In genomic region chr10:6043377-6043776, GRCh38 we compare ENCODE assay signal across 13 cellular contexts. TPM values are rescaled to one million over a fixed set of nuclear protein-coding genes. Genes with fewer than 3 reads are reported as not detected.
DNase-seq lines count a peak whose midpoint lies in the region; ATAC-seq and TF ChIP-seq lines count a peak whose summit lies in the region.
"Not testable (repeated sequence)": the region's sequence is repeated elsewhere in the genome, so short reads cannot be mapped to it uniquely, and the experiment has no call there.
"Had no signal": no experiment of that assay in that cellular context is flagged by ENCODE, and none has a peak within 500 bp of the region (broad histone marks: within the 10 kb centered on the region; RNA-seq: fewer than 3 reads in every experiment).

No MANE protein-coding gene starts in this region.

- not testable (repeated sequence) for TF ChIP-seq CTCF in activated CD8-positive, alpha-beta T cell treated with anti-CD3 and anti-CD28 coated beads for 36 hours (IDR thresholded peaks at IDR 0.05); esophagus muscularis mucosa (IDR thresholded peaks at IDR 0.05); sigmoid colon (IDR thresholded peaks at IDR 0.05)

- CTCF ChIA-PET in T-cell (lab: Charles Lee) = not testable (repeated sequence)
- CTCF ChIA-PET in activated CD8-positive, alpha-beta T cell treated with anti-CD3 and anti-CD28 coated beads for 36 hours (lab: Charles Lee) = interaction anchor here (0.8 to 2.7 kb wide), 3 partner anchors 29 to 154 kb away, joined by 3 to 9 read pairs (median 4); partner anchors contain the start of gene ANKRD16

- not testable (repeated sequence) for H3K36me3 ChIP-seq in esophagus muscularis mucosa, sigmoid colon

- TF ChIP-seq EP300 in esophagus muscularis mucosa (IDR thresholded peaks at IDR 0.05); sigmoid colon (IDR thresholded peaks at IDR 0.05): not testable (repeated sequence)

- peak overlapping the region; percentile 28 to 41 for H3K27ac Mint-ChIP-seq in T-cell
- H3K27ac Mint-ChIP-seq in activated CD4-positive, alpha-beta T cell treated with anti-CD3 and anti-CD28 coated beads, Interleukin-2, amount 10 ng/mL, durations not matched to agents 24 days and 14 days = peak overlapping the region; percentile 47
- H3K27ac Mint-ChIP-seq in activated CD8-positive, alpha-beta T cell treated with anti-CD3 and anti-CD28 coated beads for 36 hours = peak overlapping the region; percentile 82
- peak overlapping the region; percentile 93 for H3K27ac Mint-ChIP-seq in activated T-cell treated with anti-CD3 and anti-CD28 coated beads, Interleukin-2, amount 50 U/mL, for 72 hours
- H3K27ac Mint-ChIP-seq in activated naive CD4-positive, alpha-beta T cell treated with anti-CD3 and anti-CD28 coated beads, Interleukin-2, amount 50 U/mL, for 24 hours = peak overlapping the region; percentile 72
- H3K27ac Mint-ChIP-seq in stimulated activated naive CD8-positive, alpha-beta T cell treated with anti-CD3 and anti-CD28 coated beads, Interleukin-15, amount 100 ng/mL, for 72 hours = peak overlapping the region; percentile 74 to 79

- POLR2A ChIA-PET in T-cell (lab: Charles Lee) = not testable (repeated sequence)
- POLR2A ChIA-PET in activated CD8-positive, alpha-beta T cell treated with anti-CD3 and anti-CD28 coated beads for 36 hours (lab: Charles Lee) = interaction anchor here (1.0 to 17.2 kb wide), 4 partner anchors 9 to 48 kb away, joined by 3 to 846 read pairs (median 22); partner anchors contain the start of gene IL2RA

- intact Hi-C loops in activated CD4-positive, alpha-beta T cell treated with anti-CD3 and anti-CD28 coated beads, Interleukin-2, amount 10 ng/mL, durations not matched to agents 24 days and 14 days (cut with micrococcal nuclease); activated CD8-positive, alpha-beta T cell treated with anti-CD3 and anti-CD28 coated beads for 36 hours (cut with micrococcal nuclease); esophagus muscularis mucosa (cut with DNase I); sigmoid colon (cut with DNase I): not testable (repeated sequence)

- not testable (repeated sequence) for H3K9me3 ChIP-seq in esophagus muscularis mucosa, sigmoid colon

- not testable (repeated sequence) for H3K27ac ChIP-seq in esophagus muscularis mucosa (replicated peaks in 1 of 4); sigmoid colon

- H3K27me3 ChIP-seq in esophagus muscularis mucosa, sigmoid colon: not testable (repeated sequence)

- WGBS in esophagus muscularis mucosa = 77% methylated on average over 6 of the region's 6 CpGs
- WGBS in sigmoid colon, 2 donors = 86 to 89% methylated on average over 6 of the region's 6 CpGs

- H3K4me1 ChIP-seq in esophagus muscularis mucosa, sigmoid colon: not testable (repeated sequence)

- TF ChIP-seq POLR2A in esophagus muscularis mucosa (IDR thresholded peaks at IDR 0.05; ENCODE audit: low read depth); sigmoid colon (IDR thresholded peaks at IDR 0.05): not testable (repeated sequence)

- H3K9me3 Mint-ChIP-seq in T-cell; activated CD4-positive, alpha-beta T cell treated with anti-CD3 and anti-CD28 coated beads, Interleukin-2, amount 10 ng/mL, durations not matched to agents 24 days and 14 days; activated CD8-positive, alpha-beta T cell treated with anti-CD3 and anti-CD28 coated beads for 36 hours; activated T-cell treated with anti-CD3 and anti-CD28 coated beads, Interleukin-2, amount 50 U/mL, for 72 hours; activated naive CD4-positive, alpha-beta T cell treated with anti-CD3 and anti-CD28 coated beads, Interleukin-2, amount 50 U/mL, for 24 hours; stimulated activated naive CD8-positive, alpha-beta T cell treated with anti-CD3 and anti-CD28 coated beads, Interleukin-15, amount 100 ng/mL, for 72 hours: not testable (repeated sequence)

- H3K4me3 ChIP-seq in esophagus muscularis mucosa, sigmoid colon: not testable (repeated sequence)

- peak overlapping the region in 1 of 3 donors; percentile 28 for H3K4me3 Mint-ChIP-seq in T-cell
- peak overlapping the region; percentile 52 for H3K4me3 Mint-ChIP-seq in activated CD4-positive, alpha-beta T cell treated with anti-CD3 and anti-CD28 coated beads, Interleukin-2, amount 10 ng/mL, durations not matched to agents 24 days and 14 days
- peak overlapping the region; percentile 26 for H3K4me3 Mint-ChIP-seq in activated CD8-positive, alpha-beta T cell treated with anti-CD3 and anti-CD28 coated beads for 36 hours
- H3K4me3 Mint-ChIP-seq in activated T-cell treated with anti-CD3 and anti-CD28 coated beads, Interleukin-2, amount 50 U/mL, for 72 hours = peak overlapping the region; percentile 16 to 61
- H3K4me3 Mint-ChIP-seq in activated naive CD4-positive, alpha-beta T cell treated with anti-CD3 and anti-CD28 coated beads, Interleukin-2, amount 50 U/mL, for 24 hours = peak overlapping the region; percentile 23
- H3K4me3 Mint-ChIP-seq in stimulated activated naive CD8-positive, alpha-beta T cell treated with anti-CD3 and anti-CD28 coated beads, Interleukin-15, amount 100 ng/mL, for 72 hours = peak overlapping the region; percentile 62 to 68

- H3K36me3 Mint-ChIP-seq in T-cell = not testable (repeated sequence)
- H3K36me3 Mint-ChIP-seq in activated CD4-positive, alpha-beta T cell treated with anti-CD3 and anti-CD28 coated beads, Interleukin-2, amount 10 ng/mL, durations not matched to agents 24 days and 14 days (ENCODE audit: low read depth) = peaks cover 91% of the 10 kb centered on the region
- peaks cover 92% of the 10 kb centered on the region for H3K36me3 Mint-ChIP-seq in activated CD8-positive, alpha-beta T cell treated with anti-CD3 and anti-CD28 coated beads for 36 hours (ENCODE audit: low read depth)
- peaks cover 32 to 74% of the 10 kb centered on the region in 2 donors for H3K36me3 Mint-ChIP-seq in activated T-cell treated with anti-CD3 and anti-CD28 coated beads, Interleukin-2, amount 50 U/mL, for 72 hours (ENCODE audit: insufficient read depth in 2 of 2)
- H3K36me3 Mint-ChIP-seq in activated naive CD4-positive, alpha-beta T cell treated with anti-CD3 and anti-CD28 coated beads, Interleukin-2, amount 50 U/mL, for 24 hours = peaks cover 44% of the 10 kb centered on the region

- peaks cover 67 to 82% (median 67%) of the 10 kb centered on the region in 3 donors for H3K4me1 Mint-ChIP-seq in T-cell
- peaks cover 73% of the 10 kb centered on the region for H3K4me1 Mint-ChIP-seq in activated CD4-positive, alpha-beta T cell treated with anti-CD3 and anti-CD28 coated beads, Interleukin-2, amount 10 ng/mL, durations not matched to agents 24 days and 14 days
- H3K4me1 Mint-ChIP-seq in activated CD8-positive, alpha-beta T cell treated with anti-CD3 and anti-CD28 coated beads for 36 hours (ENCODE audit: low read depth) = peaks cover 91% of the 10 kb centered on the region
- peaks cover 98% of the 10 kb centered on the region for H3K4me1 Mint-ChIP-seq in activated T-cell treated with anti-CD3 and anti-CD28 coated beads, Interleukin-2, amount 50 U/mL, for 72 hours (ENCODE audit: low read depth)
- peaks cover 85% of the 10 kb centered on the region for H3K4me1 Mint-ChIP-seq in activated naive CD4-positive, alpha-beta T cell treated with anti-CD3 and anti-CD28 coated beads, Interleukin-2, amount 50 U/mL, for 24 hours
- peaks cover 96% of the 10 kb centered on the region for H3K4me1 Mint-ChIP-seq in stimulated activated naive CD8-positive, alpha-beta T cell treated with anti-CD3 and anti-CD28 coated beads, Interleukin-15, amount 100 ng/mL, for 72 hours

- DNase-seq in T-cell; activated CD8-positive, alpha-beta T cell treated with anti-CD3 and anti-CD28 coated beads for 36 hours; stimulated activated naive CD8-positive, alpha-beta T cell treated with anti-CD3 and anti-CD28 coated beads, Interleukin-15, amount 100 ng/mL, for 72 hours: not testable (repeated sequence)
- peak; percentile 51 for DNase-seq in activated CD4-positive, alpha-beta T cell treated with anti-CD3 and anti-CD28 coated beads, Interleukin-2, amount 10 ng/mL, durations not matched to agents 24 days and 14 days
- DNase-seq in activated T-cell treated with anti-CD3 and anti-CD28 coated beads, Interleukin-2, amount 50 U/mL, for 72 hours = peak in 1 of 2 donors; percentile 0
- DNase-seq in esophagus muscularis mucosa (ENCODE audit: extremely low spot score) = peak; percentile 24
- peak; percentile 2 for DNase-seq in sigmoid colon

- not testable (repeated sequence) for H3K27me3 Mint-ChIP-seq in T-cell; activated CD4-positive, alpha-beta T cell treated with anti-CD3 and anti-CD28 coated beads, Interleukin-2, amount 10 ng/mL, durations not matched to agents 24 days and 14 days; activated CD8-positive, alpha-beta T cell treated with anti-CD3 and anti-CD28 coated beads for 36 hours; activated T-cell treated with anti-CD3 and anti-CD28 coated beads, Interleukin-2, amount 50 U/mL, for 72 hours (ENCODE audit: low read depth); activated naive CD4-positive, alpha-beta T cell treated with anti-CD3 and anti-CD28 coated beads, Interleukin-2, amount 50 U/mL, for 24 hours; stimulated activated naive CD8-positive, alpha-beta T cell treated with anti-CD3 and anti-CD28 coated beads, Interleukin-15, amount 100 ng/mL, for 72 hours

- ATAC-seq in T-cell (replicated peaks in 1 of 4); activated CD8-positive, alpha-beta T cell treated with anti-CD3 and anti-CD28 coated beads for 36 hours; activated T-cell treated with anti-CD3 and anti-CD28 coated beads, Interleukin-2, amount 50 U/mL, for 72 hours (replicated peaks in 1 of 2); stimulated activated naive CD8-positive, alpha-beta T cell treated with anti-CD3 and anti-CD28 coated beads, Interleukin-15, amount 100 ng/mL, for 72 hours: not testable (repeated sequence)

RNA-seq across cellular contexts. Expression of gene IL2RA, which starts 18.8 kb away (rescaled TPM):
- total RNA-seq in T-cell = 10 to 100 TPM; 19.9 to 40.4 (median 28.1) TPM
- 965 and 989 TPM in 2 replicates for total RNA-seq in activated CD4-positive, alpha-beta T cell treated with anti-CD3 and anti-CD28 coated beads, Interleukin-2, amount 10 ng/mL, durations not matched to agents 24 days and 14 days
- total RNA-seq in activated CD8-positive, alpha-beta T cell treated with anti-CD3 and anti-CD28 coated beads for 36 hours = 100 to 1,000 TPM; 868 to 874 TPM
- total RNA-seq in activated T-cell treated with anti-CD3 and anti-CD28 coated beads, Interleukin-2, amount 50 U/mL, for 72 hours = 1,000 to 10,000 TPM in 1 of 2 donors, 100 to 1,000 TPM in 1; 848 to 1,110 TPM
- total RNA-seq in esophagus muscularis mucosa = 10 to 100 TPM in 1 of 4 donors, 1 to 10 TPM in 1, under 1 TPM in 2; 0.39 to 17.4 (median 1.1) TPM
- 1 to 10 TPM in 2 of 4 donors, under 1 TPM in 1, not detected in 1; 0.99 to 9.0 (median 2.5) TPM for total RNA-seq in sigmoid colon
- polyA plus RNA-seq in sigmoid colon = 10 to 100 TPM in 1 of 3 donors, 1 to 10 TPM in 1, under 1 TPM in 1; 0.60 to 14.0 (median 6.9) TPM
- total RNA-seq: A172, G401, H4, HFFc6, HT1080 had no signal

RNA-seq across cellular contexts. Expression of gene RBM17, which starts 45.5 kb away (rescaled TPM):
- total RNA-seq in T-cell (100 to 1,000 TPM; 119 to 148 (median 127) TPM), esophagus muscularis mucosa (10 to 100 TPM; 48.5 to 72.9 (median 59.5) TPM), sigmoid colon (10 to 100 TPM; 50.8 to 63.1 (median 54.8) TPM)
- total RNA-seq in activated CD4-positive, alpha-beta T cell treated with anti-CD3 and anti-CD28 coated beads, Interleukin-2, amount 10 ng/mL, durations not matched to agents 24 days and 14 days = 258 and 262 TPM in 2 replicates
- 100 to 1,000 TPM; 284 to 285 TPM for total RNA-seq in activated CD8-positive, alpha-beta T cell treated with anti-CD3 and anti-CD28 coated beads for 36 hours
- total RNA-seq in activated T-cell treated with anti-CD3 and anti-CD28 coated beads, Interleukin-2, amount 50 U/mL, for 72 hours = 100 to 1,000 TPM; 156 to 200 TPM
- 10 to 100 TPM; 32.8 to 74.2 (median 40.2) TPM for polyA plus RNA-seq in sigmoid colon

Comparison
In these comparisons a context has a peak if more than half of its experiments do, and no peak if none do; other contexts are left out.
1. H3K27ac Mint-ChIP-seq: peak in every context shown above with its lines; median percentile 93 in activated T-cell treated with anti-CD3 and anti-CD28 coated beads, Interleukin-2, amount 50 U/mL, for 72 hours; 82 in activated CD8-positive, alpha-beta T cell treated with anti-CD3 and anti-CD28 coated beads for 36 hours; 76 in stimulated activated naive CD8-positive, alpha-beta T cell treated with anti-CD3 and anti-CD28 coated beads, Interleukin-15, amount 100 ng/mL, for 72 hours; 72 in activated naive CD4-positive, alpha-beta T cell treated with anti-CD3 and anti-CD28 coated beads, Interleukin-2, amount 50 U/mL, for 24 hours; 47 in activated CD4-positive, alpha-beta T cell treated with anti-CD3 and anti-CD28 coated beads, Interleukin-2, amount 10 ng/mL, durations not matched to agents 24 days and 14 days; 34 in T-cell.
2. RNA of gene IL2RA, which starts 18.8 kb away (total RNA-seq): 848 to 1,110 TPM in activated T-cell treated with anti-CD3 and anti-CD28 coated beads, Interleukin-2, amount 50 U/mL, for 72 hours, 965 to 989 TPM in activated CD4-positive, alpha-beta T cell treated with anti-CD3 and anti-CD28 coated beads, Interleukin-2, amount 10 ng/mL, durations not matched to agents 24 days and 14 days and 868 to 874 TPM in activated CD8-positive, alpha-beta T cell treated with anti-CD3 and anti-CD28 coated beads for 36 hours; 19.9 to 40.4 TPM in T-cell, 0.99 to 9.0 TPM in sigmoid colon and 0.39 to 17.4 TPM in esophagus muscularis mucosa; every median in the first group is over 10 times any median in the second.